In the genomic region with DNA sequence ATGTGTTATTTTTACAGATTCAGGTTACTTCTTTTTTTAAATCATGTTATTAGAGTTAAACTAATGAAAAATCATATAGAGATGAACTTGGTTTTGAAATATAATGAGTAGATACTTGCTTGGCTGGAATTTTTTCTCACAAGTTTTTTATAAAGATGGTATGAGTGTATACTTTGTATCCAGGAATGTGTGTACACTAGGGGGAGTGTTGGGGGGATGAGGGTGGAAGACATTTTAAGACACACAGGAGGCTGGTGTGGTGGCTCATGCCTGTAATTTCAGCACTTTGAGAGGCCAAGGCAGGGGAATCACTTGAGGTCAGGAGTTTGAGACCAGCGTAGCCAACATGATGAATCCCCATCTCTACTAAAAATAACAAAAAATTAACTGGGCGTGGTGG, we compare ENCODE assay signal across 17 cellular contexts. TPM values are rescaled to one million over a fixed set of nuclear protein-coding genes. Genes with fewer than 3 reads are reported as not detected.
A peak's percentile ranks its signal among the peaks of the same experiment; 100 is the strongest.
DNase-seq lines count a peak whose midpoint lies in the region; ATAC-seq and TF ChIP-seq lines count a peak whose summit lies in the region.
"Had no signal": no experiment of that assay in that cellular context is flagged by ENCODE, and none has a peak within 500 bp of the region (broad histone marks: within the 10 kb centered on the region; RNA-seq: fewer than 3 reads in every experiment).

No MANE protein-coding gene starts in this region.

- no peaks in the 10 kb centered on the region for H3K9me3 Mint-ChIP-seq in natural killer cell
- H3K9me3 Mint-ChIP-seq in natural killer cell treated with Interleukin-12 subunit alpha and Interleukin-12 subunit beta and Interleukin-15 and Interleukin-18, amount 100 ng/mL, for 72 hours = peaks cover 3% of the 10 kb centered on the region

- no peak for ATAC-seq in natural killer cell
- no peak for ATAC-seq in natural killer cell treated with Interleukin-12 subunit alpha and Interleukin-12 subunit beta and Interleukin-15 and Interleukin-18, amount 100 ng/mL, for 72 hours

- no peak overlapping the region for H3K27ac Mint-ChIP-seq in natural killer cell
- peak overlapping the region in 1 of 2 donors; percentile 2 for H3K27ac Mint-ChIP-seq in natural killer cell treated with Interleukin-12 subunit alpha and Interleukin-12 subunit beta and Interleukin-15 and Interleukin-18, amount 100 ng/mL, for 72 hours

- no peak overlapping the region for H3K4me3 ChIP-seq in epithelial cell of proximal tubule (ENCODE audit: low read depth, low read length)
- H3K4me3 ChIP-seq: BLaER1 treated with 17β-estradiol and CSF1 and Interleukin-3, amounts not matched to agents 10 nM and 100 nM; PC-9; SK-N-MC had no signal

- H3K4me1 Mint-ChIP-seq in natural killer cell = peaks cover 67 to 73% of the 10 kb centered on the region in 2 donors
- H3K4me1 Mint-ChIP-seq in natural killer cell treated with Interleukin-12 subunit alpha and Interleukin-12 subunit beta and Interleukin-15 and Interleukin-18, amount 100 ng/mL, for 72 hours (ENCODE audit: low read depth in 2 of 2) = peaks cover 50 to 55% of the 10 kb centered on the region in 2 donors

- peak overlapping the region; percentile 38 for H3K4me3 Mint-ChIP-seq in natural killer cell
- H3K4me3 Mint-ChIP-seq in natural killer cell treated with Interleukin-12 subunit alpha and Interleukin-12 subunit beta and Interleukin-15 and Interleukin-18, amount 100 ng/mL, for 72 hours = no peak overlapping the region

- no peaks in the 10 kb centered on the region for H3K27me3 Mint-ChIP-seq in natural killer cell (ENCODE audit: low read depth in 2 of 2)
- H3K27me3 Mint-ChIP-seq in natural killer cell treated with Interleukin-12 subunit alpha and Interleukin-12 subunit beta and Interleukin-15 and Interleukin-18, amount 100 ng/mL, for 72 hours = no peaks in the 10 kb centered on the region

- no peak for DNase-seq in natural killer cell
- no peak for DNase-seq in natural killer cell treated with Interleukin-12 subunit alpha and Interleukin-12 subunit beta and Interleukin-15 and Interleukin-18, amount 100 ng/mL, for 72 hours (ENCODE audit: low spot score)
- DNase-seq in SK-MEL-5 (ENCODE audit: low read depth, low spot score) = peak; percentile 26
- no peak for DNase-seq in epithelial cell of proximal tubule (ENCODE audit: low read depth)
- DNase-seq in activated gamma-delta T cell treated with Interleukin-2 at 50 U/mL for 16 hours = no peak
- DNase-seq in activated CD4-positive, CD25-positive, alpha-beta regulatory T cell treated with anti-CD3 and anti-CD28 coated beads, Interleukin-2, amount 50 U/mL, for 72 hours = no peak
- DNase-seq in D341Med (ENCODE audit: low spot score) = no peak
- no peak for DNase-seq in cerebellum (ENCODE audit: low spot score)
- DNase-seq: GF-D8, GOT3, NCI-H1105 treated with DMSO at 0.1 percent for 48 hours, NCI-H187, NCI-H2171, NCI-H446 treated with DMSO at 0.1 percent for 48 hours, PC-9 had no signal

- intact Hi-C loops in natural killer cell (cut with micrococcal nuclease) = no loop called here

- in situ Hi-C loops in SK-MEL-5 (cut with HindIII; ENCODE audit: low pct_unique_long_range_greater_than_20kb, low sequenced_read_pairs) = no loop called here

- TF ChIP-seq CTCF in natural killer cell (IDR thresholded peaks at IDR 0.05) (no peak), epithelial cell of proximal tubule (conservative IDR thresholded peaks at IDR 0.05; ENCODE audit: low read depth, low read length) (peak; percentile 4)

- no peaks in the 10 kb centered on the region for H3K36me3 Mint-ChIP-seq in natural killer cell
- H3K36me3 Mint-ChIP-seq in natural killer cell treated with Interleukin-12 subunit alpha and Interleukin-12 subunit beta and Interleukin-15 and Interleukin-18, amount 100 ng/mL, for 72 hours = no peaks in the 10 kb centered on the region

RNA-seq across cellular contexts. Expression of a gene that starts 23.2 kb away (rescaled TPM):
- total RNA-seq in natural killer cell = 100 to 1,000 TPM; 118 to 126 (median 119) TPM
- total RNA-seq in natural killer cell treated with Interleukin-12 subunit alpha and Interleukin-12 subunit beta and Interleukin-15 and Interleukin-18, amount 100 ng/mL, for 72 hours = 10 to 100 TPM; 42.6 to 72.3 TPM
- total RNA-seq in SK-MEL-5 (2014; rRNA removed; shearing (Covaris generic)) = 20.5 and 22.7 TPM in 2 replicates
- 16.7 and 24.0 TPM in 2 replicates for polyA plus RNA-seq in SK-MEL-5 (2015; cell fraction: cytosol; rRNA removed)
- polyA plus RNA-seq in SK-MEL-5 (2015; cell fraction: nucleus; rRNA removed) = 46.6 and 67.3 TPM in 2 replicates
- total RNA-seq in epithelial cell of proximal tubule = 10.2 and 21.0 TPM in 2 replicates
- 68.1 TPM for total RNA-seq in cerebellum
